In genomic region chr20:37316116-37316774, GRCh38 we compare ENCODE assay signal across 9 cellular contexts. TPM values are rescaled to one million over a fixed set of nuclear protein-coding genes. Genes with fewer than 3 reads are reported as not detected.
DNase-seq lines count a peak whose midpoint lies in the region; ATAC-seq and TF ChIP-seq lines count a peak whose summit lies in the region.
"Had no signal": no experiment of that assay in that cellular context is flagged by ENCODE, and none has a peak within 500 bp of the region (broad histone marks: within the 10 kb centered on the region; RNA-seq: fewer than 3 reads in every experiment).

No MANE protein-coding gene starts in this region.

- no peaks in the 10 kb centered on the region for H3K4me1 ChIP-seq in right lobe of liver

- no peak overlapping the region for H3K4me3 ChIP-seq in right lobe of liver

- peak overlapping the region in 1 of 3 donors; percentile 28 for H3K27ac ChIP-seq in right lobe of liver
- H3K27ac ChIP-seq: 22Rv1 had no signal

- DNase-seq in NCI-H1417 (lab: John Stamatoyannopoulos, UW) (peak in 2 of 3 experiments; percentile 72 to 86), NCI-H1417 treated with DMSO at 0.1 percent for 48 hours (lab: John Stamatoyannopoulos, UW) (no peak), right lobe of liver (no peak), HuH-7.5 (ENCODE audit: low spot score) (no peak), T-helper 9 cell (no peak), NK-92 (lab: John Stamatoyannopoulos, UW; ENCODE audit: unreplicated experiment) (no peak)

- no peak for TF ChIP-seq POLR2A in right lobe of liver (IDR thresholded peaks at IDR 0.05)

- H3K9me3 ChIP-seq in right lobe of liver = no peaks in the 10 kb centered on the region

- no peak overlapping the region for H3K4me3 Mint-ChIP-seq in T-helper 1 cell treated with Interleukin-12 subunit alpha and Interleukin-12 subunit beta and Interleukin-4 antibody, amounts not matched to agents 30 μg/mL and 1 μg/mL, for 36 hours

- H3K9me3 Mint-ChIP-seq in T-helper 1 cell treated with Interleukin-12 subunit alpha and Interleukin-12 subunit beta and Interleukin-4 antibody, amounts not matched to agents 30 μg/mL and 1 μg/mL, for 36 hours = no peaks in the 10 kb centered on the region

- H3K27me3 ChIP-seq in right lobe of liver = no peaks in the 10 kb centered on the region

- peaks cover 28% of the 10 kb centered on the region for H3K4me1 Mint-ChIP-seq in T-helper 1 cell treated with Interleukin-12 subunit alpha and Interleukin-12 subunit beta and Interleukin-4 antibody, amounts not matched to agents 30 μg/mL and 1 μg/mL, for 36 hours (ENCODE audit: low read depth)

- TF ChIP-seq CTCF in right lobe of liver (IDR thresholded peaks at IDR 0.05) = no peak

- intact Hi-C loops in right lobe of liver (cut with DNase I) = no loop called here

- peak overlapping the region; percentile 86 for H3K27ac Mint-ChIP-seq in T-helper 1 cell treated with Interleukin-12 subunit alpha and Interleukin-12 subunit beta and Interleukin-4 antibody, amounts not matched to agents 30 μg/mL and 1 μg/mL, for 36 hours

- ATAC-seq in HG03064 (IDR thresholded peaks at IDR 0.05; ENCODE audit: low read depth, unreplicated experiment) (peak; percentile 57), right lobe of liver (peak; percentile 25 to 65 (median 43))

- H3K36me3 ChIP-seq in right lobe of liver = no peaks in the 10 kb centered on the region

- H3K27me3 Mint-ChIP-seq in T-helper 1 cell treated with Interleukin-12 subunit alpha and Interleukin-12 subunit beta and Interleukin-4 antibody, amounts not matched to agents 30 μg/mL and 1 μg/mL, for 36 hours (ENCODE audit: low read depth) = no peaks in the 10 kb centered on the region

- H3K36me3 Mint-ChIP-seq in T-helper 1 cell treated with Interleukin-12 subunit alpha and Interleukin-12 subunit beta and Interleukin-4 antibody, amounts not matched to agents 30 μg/mL and 1 μg/mL, for 36 hours (ENCODE audit: low read depth) = peaks cover 5% of the 10 kb centered on the region

- WGBS in right lobe of liver (ENCODE audit: insufficient coverage, low coverage, low lambda C conversion rate, missing lambda C conversion rate) = 73% methylated on average over 7 of the region's 15 CpGs

RNA-seq across cellular contexts. Expression of gene MANBAL, which starts 26.8 kb away (rescaled TPM):
- 10 to 100 TPM; 11.4 to 16.0 (median 12.8) TPM for total RNA-seq in right lobe of liver

RNA-seq across cellular contexts. Expression of gene SRC, which starts 29.7 kb away (rescaled TPM):
- total RNA-seq in right lobe of liver = 10 to 100 TPM in 4 of 6 experiments, 1 to 10 TPM in 2; 3.1 to 17.3 (median 11.2) TPM

RNA-seq across cellular contexts. Expression of gene GHRH, which starts 54.6 kb away (rescaled TPM):
- total RNA-seq in right lobe of liver = not detected

Comparison
In these comparisons a context has a peak if more than half of its experiments do, and no peak if none do; other contexts are left out.
1. DNase-seq: peak in NCI-H1417 (2 of 3); none in NCI-H1417 treated with DMSO at 0.1 percent for 48 hours (single experiment), right lobe of liver (0 of 3), HuH-7.5 (single experiment), T-helper 9 cell (single experiment) and NK-92 (single experiment).